In the genomic region with DNA sequence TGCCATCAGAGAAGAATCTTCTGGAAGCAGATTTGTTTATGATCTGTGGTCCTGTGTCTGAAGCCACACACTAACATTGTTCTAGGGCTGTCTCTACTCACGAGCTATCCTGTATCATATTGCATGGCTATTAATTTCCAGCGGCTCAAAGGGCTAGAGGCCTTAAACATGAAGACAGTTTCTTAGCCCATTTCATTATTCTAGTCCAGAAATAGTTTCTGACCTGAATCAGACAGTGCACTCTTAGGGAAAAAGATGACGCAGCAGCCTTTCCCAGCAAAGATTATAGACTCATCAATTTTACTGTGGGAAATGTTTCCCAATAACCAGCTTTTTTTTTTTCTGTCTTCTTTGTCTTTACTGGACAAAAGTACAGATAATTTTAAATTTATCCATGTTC, we compare ENCODE assay signal across 12 cellular contexts.
DNase-seq lines count a peak whose midpoint lies in the region; ATAC-seq, FAIRE-seq and TF ChIP-seq lines count a peak whose summit lies in the region.
"Had no signal": no experiment of that assay in that cellular context is flagged by ENCODE, and none has a peak within 500 bp of the region (broad histone marks: within the 10 kb centered on the region; RNA-seq: fewer than 3 reads in every experiment).

No MANE protein-coding gene starts in this region.

- H3K4me3 ChIP-seq in skeletal muscle cell (ENCODE audit: low read depth, low read length), result no peak overlapping the region
- no peak overlapping the region for H3K4me3 ChIP-seq in H7 (ENCODE audit: insufficient read depth, low read depth, low read length)
- H3K4me3 ChIP-seq: right atrium auricular region had no signal

- DNase-seq in GM04503 (ENCODE audit: low read depth) (peak; percentile 99), fibroblast of peridontal ligament (ENCODE audit: extremely low read depth) (peak; percentile 100), skeletal muscle cell (ENCODE audit: low read depth) (peak; percentile 98), H7 (no peak), urothelium cell line (ENCODE audit: low spot score) (no peak), D341Med (ENCODE audit: low spot score) (no peak)
- DNase-seq in activated CD8-positive, alpha-beta memory T cell treated with anti-CD3 and anti-CD28 coated beads for 24 hours, result no peak
- DNase-seq: activated CD4-positive, alpha-beta T cell treated with anti-CD3 and anti-CD28 coated beads for 48 hours; NCI-H2029 treated with DMSO at 0.1 percent for 48 hours; substantia nigra had no signal

- H3K36me3 ChIP-seq in H7 (replicated peaks; ENCODE audit: control insufficient read depth, insufficient read depth, low read length), result no peaks in the 10 kb centered on the region
- H3K36me3 ChIP-seq: right atrium auricular region had no signal

- H3K27me3 ChIP-seq in H7 (ENCODE audit: control insufficient read depth, insufficient read depth, low read length), result no peaks in the 10 kb centered on the region
- H3K27me3 ChIP-seq: right atrium auricular region had no signal

- no peak for FAIRE-seq in urothelium cell line (lab: Jason Lieb, UNC)

- ATAC-seq in SK-N-SH treated with all-trans-retinoic acid at 6 μM for 48 hours, result peak; percentile 96

TF ChIP-seq in SK-N-SH treated with all-trans-retinoic acid at 6 μM for 48 hours, 23 proteins besides CTCF, POLR2A, EP300 and RAD21:
- TF ChIP-seq PPARA (CRISPR knock-in tag; IDR thresholded peaks at IDR 0.05; ENCODE audit: borderline replicate concordance) (no peak), TCF4 (CRISPR knock-in tag; IDR thresholded peaks at IDR 0.05; ENCODE audit: borderline replicate concordance) (no peak), ARNTL (CRISPR knock-in tag; IDR thresholded peaks at IDR 0.05; ENCODE audit: borderline replicate concordance, low read depth) (no peak), OSR1 (CRISPR knock-in tag; IDR thresholded peaks at IDR 0.05) (no peak), ZNF565 (CRISPR knock-in tag; conservative IDR thresholded peaks at IDR 0.05; ENCODE audit: low read depth) (no peak), RARB (CRISPR knock-in tag; IDR thresholded peaks at IDR 0.05) (no peak), BACH2 (CRISPR knock-in tag; IDR thresholded peaks at IDR 0.05; ENCODE audit: borderline replicate concordance) (no peak), ESRRG (CRISPR knock-in tag; IDR thresholded peaks at IDR 0.05) (no peak), ISL1 (CRISPR knock-in tag; IDR thresholded peaks at IDR 0.05) (no peak), TOX (CRISPR knock-in tag; IDR thresholded peaks at IDR 0.05; ENCODE audit: borderline replicate concordance) (no peak)
- TF ChIP-seq, protein P1, sequence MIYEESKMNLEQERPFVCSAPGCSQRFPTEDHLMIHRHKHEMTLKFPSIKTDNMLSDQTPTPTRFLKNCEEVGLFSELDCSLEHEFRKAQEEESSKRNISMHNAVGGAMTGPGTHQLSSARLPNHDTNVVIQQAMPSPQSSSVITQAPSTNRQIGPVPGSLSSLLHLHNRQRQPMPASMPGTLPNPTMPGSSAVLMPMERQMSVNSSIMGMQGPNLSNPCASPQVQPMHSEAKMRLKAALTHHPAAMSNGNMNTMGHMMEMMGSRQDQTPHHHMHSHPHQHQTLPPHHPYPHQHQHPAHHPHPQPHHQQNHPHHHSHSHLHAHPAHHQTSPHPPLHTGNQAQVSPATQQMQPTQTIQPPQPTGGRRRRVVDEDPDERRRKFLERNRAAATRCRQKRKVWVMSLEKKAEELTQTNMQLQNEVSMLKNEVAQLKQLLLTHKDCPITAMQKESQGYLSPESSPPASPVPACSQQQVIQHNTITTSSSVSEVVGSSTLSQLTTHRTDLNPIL (CRISPR knock-in tag; IDR thresholded peaks at IDR 0.05; ENCODE audit: low read depth), result no peak
- TF ChIP-seq, protein P2, sequence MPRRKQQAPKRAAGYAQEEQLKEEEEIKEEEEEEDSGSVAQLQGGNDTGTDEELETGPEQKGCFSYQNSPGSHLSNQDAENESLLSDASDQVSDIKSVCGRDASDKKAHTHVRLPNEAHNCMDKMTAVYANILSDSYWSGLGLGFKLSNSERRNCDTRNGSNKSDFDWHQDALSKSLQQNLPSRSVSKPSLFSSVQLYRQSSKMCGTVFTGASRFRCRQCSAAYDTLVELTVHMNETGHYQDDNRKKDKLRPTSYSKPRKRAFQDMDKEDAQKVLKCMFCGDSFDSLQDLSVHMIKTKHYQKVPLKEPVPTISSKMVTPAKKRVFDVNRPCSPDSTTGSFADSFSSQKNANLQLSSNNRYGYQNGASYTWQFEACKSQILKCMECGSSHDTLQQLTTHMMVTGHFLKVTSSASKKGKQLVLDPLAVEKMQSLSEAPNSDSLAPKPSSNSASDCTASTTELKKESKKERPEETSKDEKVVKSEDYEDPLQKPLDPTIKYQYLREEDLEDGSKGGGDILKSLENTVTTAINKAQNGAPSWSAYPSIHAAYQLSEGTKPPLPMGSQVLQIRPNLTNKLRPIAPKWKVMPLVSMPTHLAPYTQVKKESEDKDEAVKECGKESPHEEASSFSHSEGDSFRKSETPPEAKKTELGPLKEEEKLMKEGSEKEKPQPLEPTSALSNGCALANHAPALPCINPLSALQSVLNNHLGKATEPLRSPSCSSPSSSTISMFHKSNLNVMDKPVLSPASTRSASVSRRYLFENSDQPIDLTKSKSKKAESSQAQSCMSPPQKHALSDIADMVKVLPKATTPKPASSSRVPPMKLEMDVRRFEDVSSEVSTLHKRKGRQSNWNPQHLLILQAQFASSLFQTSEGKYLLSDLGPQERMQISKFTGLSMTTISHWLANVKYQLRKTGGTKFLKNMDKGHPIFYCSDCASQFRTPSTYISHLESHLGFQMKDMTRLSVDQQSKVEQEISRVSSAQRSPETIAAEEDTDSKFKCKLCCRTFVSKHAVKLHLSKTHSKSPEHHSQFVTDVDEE (CRISPR knock-in tag; IDR thresholded peaks at IDR 0.05), result no peak
- TF ChIP-seq, protein P3, sequence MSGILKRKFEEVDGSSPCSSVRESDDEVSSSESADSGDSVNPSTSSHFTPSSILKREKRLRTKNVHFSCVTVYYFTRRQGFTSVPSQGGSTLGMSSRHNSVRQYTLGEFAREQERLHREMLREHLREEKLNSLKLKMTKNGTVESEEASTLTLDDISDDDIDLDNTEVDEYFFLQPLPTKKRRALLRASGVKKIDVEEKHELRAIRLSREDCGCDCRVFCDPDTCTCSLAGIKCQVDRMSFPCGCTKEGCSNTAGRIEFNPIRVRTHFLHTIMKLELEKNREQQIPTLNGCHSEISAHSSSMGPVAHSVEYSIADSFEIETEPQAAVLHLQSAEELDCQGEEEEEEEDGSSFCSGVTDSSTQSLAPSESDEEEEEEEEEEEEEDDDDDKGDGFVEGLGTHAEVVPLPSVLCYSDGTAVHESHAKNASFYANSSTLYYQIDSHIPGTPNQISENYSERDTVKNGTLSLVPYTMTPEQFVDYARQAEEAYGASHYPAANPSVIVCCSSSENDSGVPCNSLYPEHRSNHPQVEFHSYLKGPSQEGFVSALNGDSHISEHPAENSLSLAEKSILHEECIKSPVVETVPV (CRISPR knock-in tag; IDR thresholded peaks at IDR 0.05), result no peak

Comparison
In these comparisons a context has a peak if more than half of its experiments do, and no peak if none do; other contexts are left out.
1. DNase-seq: peak in GM04503 (single experiment), fibroblast of peridontal ligament (single experiment) and skeletal muscle cell (single experiment); none in H7 (single experiment), urothelium cell line (single experiment), activated CD8-positive, alpha-beta memory T cell treated with anti-CD3 and anti-CD28 coated beads for 24 hours (single experiment) and D341Med (single experiment).